In genomic region chr2:130372055-130372832, GRCh38 we compare ENCODE assay signal across 8 cellular contexts. TPM values are rescaled to one million over a fixed set of nuclear protein-coding genes. Genes with fewer than 3 reads are reported as not detected.
DNase-seq lines count a peak whose midpoint lies in the region; ATAC-seq and TF ChIP-seq lines count a peak whose summit lies in the region.

No MANE protein-coding gene starts in this region.

- ATAC-seq in GM18519 (IDR thresholded peaks at IDR 0.05; ENCODE audit: low FRiP score, unreplicated experiment) (peak; percentile 38), HG03025 (IDR thresholded peaks at IDR 0.05; ENCODE audit: low FRiP score, unreplicated experiment) (peak; percentile 74)

- no peaks in the 10 kb centered on the region for H3K27me3 ChIP-seq in liver (ENCODE audit: control insufficient read depth in 4 of 4, insufficient read depth in 4 of 4, low read length in 3 of 4)

- TF ChIP-seq RAD21 in liver (IDR thresholded peaks at IDR 0.05): peak; percentile 16 to 71

- peak overlapping the region; percentile 43 to 58 (median 54) for H3K4me3 ChIP-seq in liver (ENCODE audit: low read depth in 1 of 3, low read length in 3 of 3)

- H3K9me3 ChIP-seq in liver (ENCODE audit: control insufficient read depth in 4 of 4, low read length in 3 of 4): no peaks in the 10 kb centered on the region

- H3K4me1 ChIP-seq in liver (ENCODE audit: control insufficient read depth in 4 of 4, insufficient read depth in 4 of 4, low read length in 3 of 4): peaks cover 0 to 3% (median 0%) of the 10 kb centered on the region in 4 donors

- TF ChIP-seq CTCF in liver (IDR thresholded peaks at IDR 0.05; ENCODE audit: low read depth, low read length, missing input control): peak; percentile 60

- DNase-seq in AG08395 (ENCODE audit: low spot score): peak; percentile 95
- DNase-seq in NCI-H2196 (lab: John Stamatoyannopoulos, UW; ENCODE audit: unreplicated experiment): peak; percentile 89
- DNase-seq in activated CD4-positive, alpha-beta T cell treated with anti-CD3 and anti-CD28 coated beads for 48 hours: peak; percentile 80
- peak; percentile 73 for DNase-seq in dedifferentiated amniotic fluid mesenchymal stem cell (ENCODE audit: extremely low spot score)
- DNase-seq in stimulated activated CD4-positive, alpha-beta T cell treated with anti-CD3 and anti-CD28 coated beads, Interleukin-4, amount 100 ng/mL, for 24 hours: peak; percentile 75

- H3K36me3 ChIP-seq in liver (ENCODE audit: control insufficient read depth in 4 of 4, insufficient read depth in 3 of 4, low read depth in 1 of 4, low read length in 3 of 4): peaks cover 0 to 9% (median 0%) of the 10 kb centered on the region in 4 donors

- 25% methylated on average over 81 of the region's 81 CpGs for WGBS in liver

- peak overlapping the region; percentile 71 for H3K27ac ChIP-seq in liver (ENCODE audit: low read depth in 1 of 2, low read length in 2 of 2)

- peak overlapping the region in 1 of 2 donors; percentile 42 for H3K9ac ChIP-seq in liver (ENCODE audit: low read depth in 1 of 2, low read length in 2 of 2)

TF ChIP-seq in liver, 16 proteins besides CTCF, POLR2A, EP300 and RAD21:
- TF ChIP-seq JUND (IDR thresholded peaks at IDR 0.05) (no peak), SP1 (IDR thresholded peaks at IDR 0.05) (no peak), GABPA (IDR thresholded peaks at IDR 0.05 in 1 of 2, conservative IDR thresholded peaks at IDR 0.05 in 1 of 2) (no peak), TAF1 (conservative IDR thresholded peaks at IDR 0.05) (no peak), HNF4G (IDR thresholded peaks at IDR 0.05) (no peak), REST (IDR thresholded peaks at IDR 0.05) (no peak), YY1 (IDR thresholded peaks at IDR 0.05) (no peak), ATF3 (IDR thresholded peaks at IDR 0.05) (no peak), ZBTB33 (IDR thresholded peaks at IDR 0.05) (no peak), EGR1 (IDR thresholded peaks at IDR 0.05; ENCODE audit: low read depth in 2 of 2) (no peak)
TF ChIP-seq in liver: peak in this region for 0.

RNA-seq across cellular contexts. Expression of gene PTPN18, which starts 16.4 kb away (rescaled TPM):
- total RNA-seq in liver: 10 to 100 TPM; 14.0 to 28.6 TPM
- polyA plus RNA-seq in liver: 10 to 100 TPM; 16.1 to 17.2 TPM

RNA-seq across cellular contexts. Expression of gene IMP4, which starts 29.5 kb away (rescaled TPM):
- total RNA-seq in liver: 10 to 100 TPM; 31.7 to 60.7 TPM
- polyA plus RNA-seq in liver: 10 to 100 TPM; 61.8 to 95.5 TPM

Comparison
In these comparisons a context has a peak if more than half of its experiments do, and no peak if none do; other contexts are left out.
1. Peak in every context shown above with its lines: DNase-seq, ATAC-seq, H3K4me3 ChIP-seq and H3K27ac ChIP-seq.